31 cellular contexts compared by ENCODE assay signal in the genomic region with DNA sequence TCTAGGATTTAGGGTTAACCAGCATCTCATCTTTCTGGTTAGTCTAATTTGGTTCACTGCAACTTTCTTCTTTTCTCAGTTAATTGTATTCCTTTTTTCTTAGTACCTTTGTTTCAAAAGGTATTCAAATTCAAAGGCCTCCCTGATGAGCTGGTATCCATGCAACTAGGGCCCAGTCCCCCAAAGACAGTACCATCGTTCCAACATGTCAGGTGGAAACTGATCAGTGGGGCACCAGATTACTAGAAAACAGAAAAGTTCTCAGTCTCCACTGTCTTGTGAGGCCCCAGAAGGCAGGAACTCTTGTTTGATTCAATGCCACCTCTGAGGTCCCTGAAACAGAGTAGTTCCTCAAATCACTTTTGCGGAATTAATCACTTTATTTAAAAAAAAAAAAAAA.
"Had no signal": no experiment of that assay in that cellular context is flagged by ENCODE, and none has a peak within 500 bp of the region (broad histone marks: within the 10 kb centered on the region; RNA-seq: fewer than 3 reads in every experiment).

No MANE protein-coding gene starts in this region.

- H3K36me3 ChIP-seq: adrenal gland, WERI-Rb-1 had no signal

- H3K27ac ChIP-seq: adrenal gland, body of pancreas, epithelial cell of prostate, WERI-Rb-1 had no signal

- H3K27ac Mint-ChIP-seq: activated CD4-positive, alpha-beta memory T cell treated with anti-CD3 and anti-CD28 coated beads for 36 hours; activated CD4-positive, alpha-beta T cell treated with anti-CD3 and anti-CD28 coated beads for 36 hours; activated CD4-positive, alpha-beta T cell treated with anti-CD3 and anti-CD28 coated beads, Interleukin-2, amount 10 ng/mL, durations not matched to agents 24 days and 14 days; activated CD8-positive, alpha-beta memory T cell treated with anti-CD3 and anti-CD28 coated beads, Interleukin-2, amount 10 ng/mL, durations not matched to agents 7 days and 5 days; activated CD8-positive, alpha-beta T cell treated with anti-CD3 and anti-CD28 coated beads, Interleukin-2, amount 10 ng/mL, durations not matched to agents 7 days and 5 days; activated naive CD4-positive, alpha-beta T cell treated with anti-CD3 and anti-CD28 coated beads for 36 hours; activated naive CD4-positive, alpha-beta T cell treated with anti-CD3 and anti-CD28 coated beads, Interleukin-2, amount 50 U/mL, for 24 hours; activated naive CD8-positive, alpha-beta T cell treated with anti-CD3 and anti-CD28 coated beads for 36 hours; activated naive CD8-positive, alpha-beta T cell treated with anti-CD3 and anti-CD28 coated beads, Interleukin-2, amount 50 U/mL, for 24 hours; activated T-helper 1 cell treated with anti-CD3 and anti-CD28 coated beads, Interleukin-12 subunit alpha, Interleukin-12 subunit beta, Interleukin-2, Interleukin-4 antibody, amounts not matched to agents 30 ng/mL and 10 ng/mL and 1 ng/mL, durations not matched to agents 14 hours and 24 hours and 36 hours; activated T-helper 2 cell treated with anti-CD3 and anti-CD28 coated beads, Interferon-gamma antibody, Interleukin-2, Interleukin-4, amounts not matched to agents 10 μg/mL and 5 μg/mL and 100 μg/mL, durations not matched to agents 14 hours and 24 hours and 36 hours; T-helper 17 cell; T-helper 2 cell treated with Interferon-gamma antibody and Interleukin-4, amounts not matched to agents 5 μg/mL and 100 μg/mL, for 36 hours had no signal

- H3K9me3 ChIP-seq: adrenal gland, body of pancreas had no signal

- H3K4me3 ChIP-seq: adrenal gland, body of pancreas had no signal

- H3K4me1 Mint-ChIP-seq: activated CD4-positive, alpha-beta T cell treated with anti-CD3 and anti-CD28 coated beads for 36 hours; activated CD4-positive, alpha-beta T cell treated with anti-CD3 and anti-CD28 coated beads, Interleukin-2, amount 10 ng/mL, durations not matched to agents 24 days and 14 days; activated CD8-positive, alpha-beta memory T cell treated with anti-CD3 and anti-CD28 coated beads, Interleukin-2, amount 10 ng/mL, durations not matched to agents 7 days and 5 days; activated naive CD4-positive, alpha-beta T cell treated with anti-CD3 and anti-CD28 coated beads, Interleukin-2, amount 50 U/mL, for 24 hours; activated naive CD8-positive, alpha-beta T cell treated with anti-CD3 and anti-CD28 coated beads for 36 hours; activated naive CD8-positive, alpha-beta T cell treated with anti-CD3 and anti-CD28 coated beads, Interleukin-2, amount 50 U/mL, for 24 hours; T-helper 17 cell had no signal

- H3K36me3 Mint-ChIP-seq: activated CD4-positive, alpha-beta memory T cell treated with anti-CD3 and anti-CD28 coated beads for 36 hours; activated CD8-positive, alpha-beta memory T cell treated with anti-CD3 and anti-CD28 coated beads, Interleukin-2, amount 10 ng/mL, durations not matched to agents 7 days and 5 days; activated naive CD4-positive, alpha-beta T cell treated with anti-CD3 and anti-CD28 coated beads, Interleukin-2, amount 50 U/mL, for 24 hours; activated naive CD8-positive, alpha-beta T cell treated with anti-CD3 and anti-CD28 coated beads for 36 hours had no signal

- H3K27me3 Mint-ChIP-seq: activated CD4-positive, alpha-beta T cell treated with anti-CD3 and anti-CD28 coated beads for 36 hours; activated CD4-positive, alpha-beta T cell treated with anti-CD3 and anti-CD28 coated beads, Interleukin-2, amount 10 ng/mL, durations not matched to agents 24 days and 14 days; activated CD8-positive, alpha-beta memory T cell treated with anti-CD3 and anti-CD28 coated beads, Interleukin-2, amount 10 ng/mL, durations not matched to agents 7 days and 5 days; activated naive CD4-positive, alpha-beta T cell treated with anti-CD3 and anti-CD28 coated beads, Interleukin-2, amount 50 U/mL, for 24 hours; activated naive CD8-positive, alpha-beta T cell treated with anti-CD3 and anti-CD28 coated beads, Interleukin-2, amount 50 U/mL, for 24 hours; T-helper 17 cell had no signal

- DNase-seq: activated CD4-positive, alpha-beta memory T cell treated with anti-CD3 and anti-CD28 coated beads for 36 hours; activated CD4-positive, alpha-beta T cell treated with anti-CD3 and anti-CD28 coated beads for 36 hours; activated CD4-positive, alpha-beta T cell treated with anti-CD3 and anti-CD28 coated beads, Interleukin-2, amount 10 ng/mL, durations not matched to agents 24 days and 14 days; activated CD4-positive, CD25-positive, alpha-beta regulatory T cell; activated CD4-positive, CD25-positive, alpha-beta regulatory T cell treated with anti-CD3 and anti-CD28 coated beads, Interleukin-2, amount 50 U/mL, for 72 hours; activated CD8-positive, alpha-beta memory T cell treated with anti-CD3 and anti-CD28 coated beads, Interleukin-2, amount 10 ng/mL, durations not matched to agents 7 days and 5 days; activated CD8-positive, alpha-beta memory T cell treated with anti-CD3 and anti-CD28 coated beads, Interleukin-2, amount 50 U/mL, for 4 hours; activated CD8-positive, alpha-beta T cell treated with anti-CD3 and anti-CD28 coated beads, Interleukin-2, amount 10 ng/mL, durations not matched to agents 7 days and 5 days; activated effector memory CD4-positive, alpha-beta T cell treated with anti-CD3 and anti-CD28 coated beads, Interleukin-2, amount 50 U/mL, for 16 hours; activated naive CD4-positive, alpha-beta T cell treated with anti-CD3 and anti-CD28 coated beads for 36 hours; activated naive CD8-positive, alpha-beta T cell treated with anti-CD3 and anti-CD28 coated beads for 36 hours; activated naive CD8-positive, alpha-beta T cell treated with anti-CD3 and anti-CD28 coated beads, Interleukin-2, amount 50 U/mL, for 24 hours; activated T-cell treated with anti-CD3 and anti-CD28 coated beads, Interleukin-2, amount 50 U/mL, for 1 hour; activated T-cell treated with anti-CD3 and anti-CD28 coated beads, Interleukin-2, amount 50 U/mL, for 48 hours; adrenal gland; amygdala; aorta; body of pancreas; caudate nucleus; effector CD8-positive, alpha-beta T cell; foreskin fibroblast; head of caudate nucleus; T-helper 1 cell; T-helper 17 cell; T1000; WERI-Rb-1 had no signal

- ATAC-seq: activated CD4-positive, alpha-beta T cell treated with anti-CD3 and anti-CD28 coated beads for 36 hours; activated CD8-positive, alpha-beta memory T cell treated with anti-CD3 and anti-CD28 coated beads, Interleukin-2, amount 10 ng/mL, durations not matched to agents 7 days and 5 days; activated CD8-positive, alpha-beta T cell treated with anti-CD3 and anti-CD28 coated beads, Interleukin-2, amount 10 ng/mL, durations not matched to agents 7 days and 5 days; activated naive CD8-positive, alpha-beta T cell treated with anti-CD3 and anti-CD28 coated beads, Interleukin-2, amount 50 U/mL, for 24 hours; body of pancreas; T-helper 17 cell had no signal

- H3K27me3 ChIP-seq: adrenal gland, body of pancreas had no signal

- H3K9me3 Mint-ChIP-seq: activated CD4-positive, alpha-beta memory T cell treated with anti-CD3 and anti-CD28 coated beads for 36 hours; activated CD4-positive, alpha-beta T cell treated with anti-CD3 and anti-CD28 coated beads, Interleukin-2, amount 10 ng/mL, durations not matched to agents 24 days and 14 days; activated naive CD4-positive, alpha-beta T cell treated with anti-CD3 and anti-CD28 coated beads for 36 hours; activated naive CD8-positive, alpha-beta T cell treated with anti-CD3 and anti-CD28 coated beads for 36 hours had no signal

- H3K4me1 ChIP-seq: adrenal gland, body of pancreas had no signal

- H3K4me3 Mint-ChIP-seq: activated CD4-positive, alpha-beta memory T cell treated with anti-CD3 and anti-CD28 coated beads for 36 hours; activated CD4-positive, alpha-beta T cell treated with anti-CD3 and anti-CD28 coated beads for 36 hours; activated CD4-positive, alpha-beta T cell treated with anti-CD3 and anti-CD28 coated beads, Interleukin-2, amount 10 ng/mL, durations not matched to agents 24 days and 14 days; activated CD8-positive, alpha-beta memory T cell treated with anti-CD3 and anti-CD28 coated beads, Interleukin-2, amount 10 ng/mL, durations not matched to agents 7 days and 5 days; activated CD8-positive, alpha-beta T cell treated with anti-CD3 and anti-CD28 coated beads, Interleukin-2, amount 10 ng/mL, durations not matched to agents 7 days and 5 days; activated naive CD4-positive, alpha-beta T cell treated with anti-CD3 and anti-CD28 coated beads for 36 hours; activated naive CD4-positive, alpha-beta T cell treated with anti-CD3 and anti-CD28 coated beads, Interleukin-2, amount 50 U/mL, for 24 hours; activated naive CD8-positive, alpha-beta T cell treated with anti-CD3 and anti-CD28 coated beads for 36 hours; activated naive CD8-positive, alpha-beta T cell treated with anti-CD3 and anti-CD28 coated beads, Interleukin-2, amount 50 U/mL, for 24 hours; activated T-helper 1 cell treated with anti-CD3 and anti-CD28 coated beads, Interleukin-12 subunit alpha, Interleukin-12 subunit beta, Interleukin-2, Interleukin-4 antibody, amounts not matched to agents 30 ng/mL and 10 ng/mL and 1 ng/mL, durations not matched to agents 14 hours and 24 hours and 36 hours; T-helper 17 cell; T-helper 2 cell treated with Interferon-gamma antibody and Interleukin-4, amounts not matched to agents 5 μg/mL and 100 μg/mL, for 36 hours had no signal
